8 cellular contexts compared by ENCODE assay signal in the genomic region with DNA sequence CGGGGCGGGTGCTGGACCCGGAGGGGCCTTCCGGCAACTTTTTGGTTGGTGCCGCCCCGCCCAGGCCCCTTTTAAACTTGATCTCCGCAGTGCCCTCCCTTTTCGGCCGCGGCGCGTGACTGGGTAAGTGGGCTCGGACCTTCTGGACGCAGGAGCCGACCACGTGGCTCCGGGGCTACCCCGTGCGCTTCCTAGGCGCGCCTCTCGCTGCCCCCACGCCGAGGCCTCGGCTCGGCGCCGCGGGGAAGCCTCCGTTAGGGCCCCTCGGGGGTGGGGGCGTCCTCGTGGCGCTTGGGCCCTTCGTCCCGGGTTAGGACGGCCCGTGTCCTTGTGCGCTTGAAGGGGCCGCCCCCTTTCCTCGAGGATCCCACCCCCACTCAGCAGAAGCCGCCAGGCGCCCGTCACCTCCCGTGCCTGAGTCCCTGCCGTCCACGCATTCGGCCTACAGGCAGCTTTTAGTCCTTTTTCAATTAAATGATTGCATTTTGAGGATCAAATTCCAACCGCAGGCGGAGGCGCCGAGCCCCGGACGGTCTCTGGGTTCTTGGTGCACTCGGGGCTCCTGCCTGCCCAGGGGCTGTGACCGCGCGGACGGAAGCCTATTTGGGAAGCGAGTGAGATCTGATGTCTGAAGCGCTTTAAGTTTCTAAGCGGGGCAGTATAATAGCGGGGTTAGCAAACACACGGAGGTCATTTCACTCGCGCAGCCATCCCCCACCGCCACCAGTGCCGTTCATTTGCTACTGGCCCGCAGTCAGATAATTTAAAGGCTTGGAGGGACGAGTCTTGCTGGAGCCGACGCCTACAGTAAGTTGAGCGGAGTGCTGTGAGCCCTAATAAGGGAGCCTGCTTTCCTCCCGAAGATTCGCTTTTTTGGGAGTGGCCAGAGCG. TPM values are rescaled to one million over a fixed set of nuclear protein-coding genes. Genes with fewer than 3 reads are reported as not detected.
A peak's percentile ranks its signal among the peaks of the same experiment; 100 is the strongest.
DNase-seq lines count a peak whose midpoint lies in the region; ATAC-seq, FAIRE-seq and TF ChIP-seq lines count a peak whose summit lies in the region.

No MANE protein-coding gene starts in this region.

- peaks cover 14% of the 10 kb centered on the region for H3K4me1 Mint-ChIP-seq in Calu3 (ENCODE audit: low read depth, unreplicated experiment)

- no peaks in the 10 kb centered on the region for H3K9me3 Mint-ChIP-seq in Calu3 (ENCODE audit: low read depth, unreplicated experiment)

- H3K4me3 ChIP-seq in suprapubic skin, result peak overlapping the region; percentile 77

- TF ChIP-seq POLR2A in suprapubic skin (IDR thresholded peaks at IDR 0.05), result peak; percentile 48 to 70

- no peaks in the 10 kb centered on the region for H3K9me3 ChIP-seq in suprapubic skin

- TF ChIP-seq EP300 in suprapubic skin (IDR thresholded peaks at IDR 0.05), result no peak

- peak; percentile 83 for ATAC-seq in GM19467 (IDR thresholded peaks at IDR 0.05; ENCODE audit: unreplicated experiment)

- H3K4me1 ChIP-seq in suprapubic skin, result peaks cover 32% of the 10 kb centered on the region

- FAIRE-seq in RCC 7860 (lab: Jason Lieb, UNC) (no peak), frontal cortex (lab: Jason Lieb, UNC) (no peak)

- CTCF ChIA-PET in Calu3 (lab: Charles Lee), result no interaction called here

- peak overlapping the region; percentile 89 for H3K4me3 Mint-ChIP-seq in Calu3 (ENCODE audit: low read depth, unreplicated experiment)

- intact Hi-C loops in Calu3 (cut with micrococcal nuclease; ENCODE audit: unreplicated experiment), result loop anchor here (2.0 to 10.0 kb wide), 2 partner anchors 200 to 300 kb away; no protein-coding TSS in a partner anchor

- peaks cover 22% of the 10 kb centered on the region for H3K27me3 Mint-ChIP-seq in Calu3 (ENCODE audit: unreplicated experiment)

- no TSS peak for BruUV-seq in Calu3 (replicated peaks; lab: Mats Ljungman, UMichigan)

- H3K36me3 ChIP-seq in suprapubic skin, result no peaks in the 10 kb centered on the region

- peak overlapping the region; percentile 95 for H3K27ac ChIP-seq in suprapubic skin

- peak; percentile 86 for DNase-seq in Calu3
- peak; percentile 91 for DNase-seq in HK-2 (ENCODE audit: unreplicated experiment)
- peak; percentile 70 for DNase-seq in RCC 7860 (ENCODE audit: low spot score)
- peak; percentile 71 for DNase-seq in activated gamma-delta T cell (lab: John Stamatoyannopoulos, UW)
- DNase-seq in frontal cortex (ENCODE audit: low spot score in 2 of 2), result peak; percentile 82 to 86
- DNase-seq in nucleus accumbens (lab: John Stamatoyannopoulos, UW), result peak in 39 of 56 donors; percentile 14 to 83 (median 44)
- peak; percentile 94 to 95 for DNase-seq in suprapubic skin (ENCODE audit: low spot score in 2 of 2)

- no peaks in the 10 kb centered on the region for H3K27me3 ChIP-seq in suprapubic skin

- 0% methylated on average over 26 of the region's 76 CpGs for WGBS in suprapubic skin

- H3K27ac Mint-ChIP-seq in Calu3 (ENCODE audit: unreplicated experiment), result peak overlapping the region; percentile 67

- TF ChIP-seq CTCF in Calu3 (IDR thresholded peaks at IDR 0.05; ENCODE audit: unreplicated experiment) (peak; percentile 99), suprapubic skin (IDR thresholded peaks at IDR 0.05) (no peak)

- H3K36me3 Mint-ChIP-seq in Calu3 (ENCODE audit: insufficient read depth, unreplicated experiment), result peaks cover 49% of the 10 kb centered on the region

RNA-seq across cellular contexts. Expression of a gene that starts 31.8 kb away (rescaled TPM):
- total RNA-seq in Calu3 (2022) (272 and 290 TPM in 2 replicates), frontal cortex (172 TPM), suprapubic skin (100 to 1,000 TPM; 116 to 218 (median 149) TPM)

Comparison
In these comparisons a context has a peak if more than half of its experiments do, and no peak if none do; other contexts are left out.
1. Peak in every context shown above with its lines: DNase-seq, ATAC-seq, H3K4me3 ChIP-seq and H3K27ac ChIP-seq.
2. DNase-seq: peak in every context shown above with its lines; median percentile 94 in suprapubic skin; 91 in HK-2; 86 in Calu3; 84 in frontal cortex; 71 in activated gamma-delta T cell; 70 in RCC 7860; 44 in nucleus accumbens.